ENCODE assay signal across 9 cellular contexts in the genomic region with DNA sequence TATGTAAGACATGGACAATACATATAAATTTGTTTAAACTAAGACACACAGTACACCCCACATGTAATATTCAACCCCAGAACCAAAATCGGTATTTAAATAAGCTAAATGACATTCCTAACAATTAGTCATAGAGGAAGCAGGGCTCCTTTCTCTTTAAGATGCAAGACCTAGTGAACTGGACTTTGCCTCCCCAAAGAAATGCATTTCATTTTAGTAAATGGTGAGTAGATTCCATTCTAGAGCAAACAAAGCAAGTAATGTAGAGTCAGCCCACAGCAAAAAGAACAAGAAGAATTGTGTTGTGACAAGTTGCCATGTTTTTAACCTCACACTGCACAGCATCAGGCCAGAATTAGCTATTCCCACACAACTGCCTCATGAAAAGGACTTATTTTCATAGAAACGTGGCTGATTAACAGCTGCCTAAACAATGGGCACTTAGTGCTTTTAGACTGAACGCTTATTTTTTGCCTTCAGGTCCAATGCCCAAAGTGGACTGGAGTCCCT. TPM values are rescaled to one million over a fixed set of nuclear protein-coding genes. Genes with fewer than 3 reads are reported as not detected.
A peak's percentile ranks its signal among the peaks of the same experiment; 100 is the strongest.
DNase-seq lines count a peak whose midpoint lies in the region; ATAC-seq lines count a peak whose summit lies in the region.
"Had no signal": no experiment of that assay in that cellular context is flagged by ENCODE, and none has a peak within 500 bp of the region (broad histone marks: within the 10 kb centered on the region; RNA-seq: fewer than 3 reads in every experiment).

No MANE protein-coding gene starts in this region.

- peak overlapping the region in 2 of 3 donors; percentile 36 to 53 for H3K27ac Mint-ChIP-seq in IgD-negative memory B cell

- DNase-seq in adipocyte (ENCODE audit: low read depth) = peak; percentile 37
- peak in 4 of 49 donors; percentile 14 to 28 (median 19) for DNase-seq in substantia nigra (lab: John Stamatoyannopoulos, UW)
- no peak for DNase-seq in activated gamma-delta T cell treated with Interleukin-2 at 50 U/mL for 16 hours
- no peak for DNase-seq in GDM1 (lab: John Stamatoyannopoulos, UW)
- DNase-seq: stimulated activated CD4-positive, alpha-beta T cell treated with anti-CD3 and anti-CD28 coated beads, Interleukin-2, amount 100 ng/mL, for 24 hours; stimulated activated naive CD8-positive, alpha-beta T cell treated with anti-CD3 and anti-CD28 coated beads, Interleukin-15, Interleukin-2, amounts not matched to agents 100 U/mL and 50 U/mL, for 24 hours had no signal

- peaks cover 9 to 18% (median 18%) of the 10 kb centered on the region in 3 donors for H3K4me1 Mint-ChIP-seq in IgD-negative memory B cell

- peaks cover 61% of the 10 kb centered on the region for H3K4me1 ChIP-seq in adipocyte (ENCODE audit: control insufficient read depth, insufficient read depth, low read length)

- H3K27ac ChIP-seq in layer of hippocampus (ENCODE audit: low read depth, low read length) (peak overlapping the region; percentile 79), substantia nigra (ENCODE audit: low read depth, low read length, poor library complexity, severe bottlenecking) (peak overlapping the region; percentile 70)

- H3K36me3 ChIP-seq in adipocyte (ENCODE audit: control insufficient read depth, insufficient read depth, low read length, severe bottlenecking) = peaks cover 45% of the 10 kb centered on the region

- no peak for ATAC-seq in GM21390 (IDR thresholded peaks at IDR 0.05; ENCODE audit: unreplicated experiment)
- ATAC-seq: stimulated activated naive CD8-positive, alpha-beta T cell treated with anti-CD3 and anti-CD28 coated beads, Interleukin-15, Interleukin-2, amounts not matched to agents 100 U/mL and 50 U/mL, for 24 hours had no signal

- H3K27me3 ChIP-seq in adipocyte (replicated peaks; ENCODE audit: control insufficient read depth, insufficient read depth, low read length) (no peaks in the 10 kb centered on the region), layer of hippocampus (ENCODE audit: control insufficient read depth, insufficient read depth, low read length) (no peaks in the 10 kb centered on the region)

- H3K27me3 Mint-ChIP-seq in IgD-negative memory B cell = no peaks in the 10 kb centered on the region

- H3K9me3 Mint-ChIP-seq in IgD-negative memory B cell = no peaks in the 10 kb centered on the region

- peaks cover 1% of the 10 kb centered on the region for H3K36me3 Mint-ChIP-seq in IgD-negative memory B cell

- H3K4me3 Mint-ChIP-seq in IgD-negative memory B cell = no peak overlapping the region

- peak overlapping the region; percentile 42 for H3K9ac ChIP-seq in adipocyte (ENCODE audit: low read length)

- no peak overlapping the region for H3K4me3 ChIP-seq in adipocyte (ENCODE audit: low read length)

- no peaks in the 10 kb centered on the region for H3K9me3 ChIP-seq in adipocyte (ENCODE audit: control insufficient read depth, low read length)

RNA-seq across cellular contexts. Expression of a gene that starts 14.4 kb away (rescaled TPM):
- polyA plus RNA-seq in IgD-negative memory B cell = 82.3 TPM

RNA-seq across cellular contexts. Expression of a gene that starts 17.0 kb away (rescaled TPM):
- 30.7 TPM for polyA plus RNA-seq in IgD-negative memory B cell

RNA-seq across cellular contexts. Expression of a gene that starts 36.3 kb away (rescaled TPM):
- 53.0 TPM for polyA plus RNA-seq in IgD-negative memory B cell

RNA-seq across cellular contexts. Expression of a gene that starts 47.6 kb away (rescaled TPM):
- 0.48 TPM for polyA plus RNA-seq in IgD-negative memory B cell
